Comparison of ENCODE assay signal across 14 cellular contexts in the genomic region with DNA sequence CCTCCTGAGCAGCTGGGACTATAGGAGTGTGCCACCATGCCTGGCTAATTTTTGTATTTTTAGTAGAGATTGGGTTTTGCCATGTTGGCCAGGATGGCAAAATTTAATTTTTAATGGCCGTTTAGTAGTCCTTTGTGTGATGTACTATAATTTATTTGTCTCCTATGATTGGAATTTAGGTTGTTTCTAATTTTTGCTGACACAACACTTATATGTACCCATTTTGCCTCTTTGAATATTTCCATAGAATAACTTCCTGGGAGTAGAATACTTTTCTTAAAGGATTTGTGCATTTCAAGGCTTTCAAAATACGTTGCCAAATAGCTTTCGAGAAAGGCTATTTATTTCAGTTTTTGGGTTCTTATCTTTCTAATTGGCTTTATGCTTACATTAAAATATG. TPM values are rescaled to one million over a fixed set of nuclear protein-coding genes. Genes with fewer than 3 reads are reported as not detected.
A peak's percentile ranks its signal among the peaks of the same experiment; 100 is the strongest.
DNase-seq lines count a peak whose midpoint lies in the region; ATAC-seq lines count a peak whose summit lies in the region.
"Had no signal": no experiment of that assay in that cellular context is flagged by ENCODE, and none has a peak within 500 bp of the region (broad histone marks: within the 10 kb centered on the region; RNA-seq: fewer than 3 reads in every experiment).

No MANE protein-coding gene starts in this region.

- no peak for ATAC-seq in activated CD4-positive, alpha-beta T cell treated with anti-CD3 and anti-CD28 coated beads for 36 hours
- ATAC-seq in T-cell (replicated peaks in 1 of 4) (no peak), GM18511 (IDR thresholded peaks at IDR 0.05; ENCODE audit: unreplicated experiment) (no peak)
- ATAC-seq: GM23338 had no signal

- DNase-seq in activated CD4-positive, alpha-beta T cell treated with anti-CD3 and anti-CD28 coated beads for 36 hours: no peak
- DNase-seq in activated CD4-positive, alpha-beta T cell treated with anti-CD3 and anti-CD28 coated beads for 4 hours: no peak
- DNase-seq in activated naive CD4-positive, alpha-beta T cell treated with anti-CD3 and anti-CD28 coated beads, Interleukin-2, amount 50 U/mL, for 16 hours: no peak
- DNase-seq in T-cell (no peak), GOT3 (lab: John Stamatoyannopoulos, UW) (no peak)
- DNase-seq: CD4-positive, alpha-beta memory T cell; DMS153; DMS79; GDM1; H9 had no signal

- no peak overlapping the region for H3K4me3 Mint-ChIP-seq in activated CD4-positive, alpha-beta T cell treated with anti-CD3 and anti-CD28 coated beads for 36 hours
- H3K4me3 Mint-ChIP-seq in activated naive CD4-positive, alpha-beta T cell treated with anti-CD3 and anti-CD28 coated beads, Interleukin-2, amount 50 U/mL, for 24 hours: no peak overlapping the region
- H3K4me3 Mint-ChIP-seq in T-cell: peak overlapping the region in 1 of 3 donors; percentile 19
- H3K4me3 Mint-ChIP-seq: CD14-positive monocyte; CD4-positive, alpha-beta memory T cell; GM23338; H9 had no signal

- CTCF ChIA-PET in activated CD4-positive, alpha-beta T cell treated with anti-CD3 and anti-CD28 coated beads for 36 hours (lab: Charles Lee): interaction anchor here (0.7 to 4.6 kb wide), 11 partner anchors 9 to 170 kb away, joined by 3 to 25 read pairs (median 5); a partner anchor contains a TSS
- CTCF ChIA-PET in T-cell (lab: Charles Lee): interaction anchor here (0.7 to 1.1 kb wide), 3 partner anchors 14 to 140 kb away, joined by 3 to 5 read pairs (median 3); no protein-coding TSS in a partner anchor

- no peaks in the 10 kb centered on the region for H3K27me3 Mint-ChIP-seq in activated CD4-positive, alpha-beta T cell treated with anti-CD3 and anti-CD28 coated beads for 36 hours
- no peaks in the 10 kb centered on the region for H3K27me3 Mint-ChIP-seq in activated naive CD4-positive, alpha-beta T cell treated with anti-CD3 and anti-CD28 coated beads, Interleukin-2, amount 50 U/mL, for 24 hours
- H3K27me3 Mint-ChIP-seq in T-cell: no peaks in the 10 kb centered on the region
- H3K27me3 Mint-ChIP-seq: CD4-positive, alpha-beta memory T cell had no signal

- peaks cover 34% of the 10 kb centered on the region for H3K36me3 Mint-ChIP-seq in activated CD4-positive, alpha-beta T cell treated with anti-CD3 and anti-CD28 coated beads for 36 hours (ENCODE audit: low read depth)
- H3K36me3 Mint-ChIP-seq in activated naive CD4-positive, alpha-beta T cell treated with anti-CD3 and anti-CD28 coated beads, Interleukin-2, amount 50 U/mL, for 24 hours: peaks cover 18% of the 10 kb centered on the region
- peaks cover 21% of the 10 kb centered on the region for H3K36me3 Mint-ChIP-seq in T-cell

- POLR2A ChIA-PET in activated CD4-positive, alpha-beta T cell treated with anti-CD3 and anti-CD28 coated beads for 36 hours (lab: Charles Lee): interaction anchor here (1.2 kb wide), 1 partner anchor 121 kb away, joined by 8 read pairs; no protein-coding TSS in a partner anchor
- POLR2A ChIA-PET in T-cell (lab: Charles Lee): interaction anchor here in 1 of 2 donors (0.5 kb wide), 1 partner anchor 16 kb away, joined by 3 read pairs; no protein-coding TSS in a partner anchor

- peak overlapping the region; percentile 43 for H3K27ac Mint-ChIP-seq in activated CD4-positive, alpha-beta T cell treated with anti-CD3 and anti-CD28 coated beads for 36 hours
- H3K27ac Mint-ChIP-seq in activated naive CD4-positive, alpha-beta T cell treated with anti-CD3 and anti-CD28 coated beads, Interleukin-2, amount 50 U/mL, for 24 hours: peak overlapping the region; percentile 66
- H3K27ac Mint-ChIP-seq in T-cell: peak overlapping the region; percentile 9 to 71
- H3K27ac Mint-ChIP-seq: GM23338 had no signal

- H3K9me3 Mint-ChIP-seq in activated CD4-positive, alpha-beta T cell treated with anti-CD3 and anti-CD28 coated beads for 36 hours (ENCODE audit: low read depth): no peaks in the 10 kb centered on the region
- no peaks in the 10 kb centered on the region for H3K9me3 Mint-ChIP-seq in activated naive CD4-positive, alpha-beta T cell treated with anti-CD3 and anti-CD28 coated beads, Interleukin-2, amount 50 U/mL, for 24 hours
- no peaks in the 10 kb centered on the region for H3K9me3 Mint-ChIP-seq in T-cell
- H3K9me3 Mint-ChIP-seq: CD14-positive monocyte; CD4-positive, alpha-beta memory T cell; GM23338; H9 had no signal

- H3K4me1 Mint-ChIP-seq in activated CD4-positive, alpha-beta T cell treated with anti-CD3 and anti-CD28 coated beads for 36 hours: peaks cover 52% of the 10 kb centered on the region
- H3K4me1 Mint-ChIP-seq in activated naive CD4-positive, alpha-beta T cell treated with anti-CD3 and anti-CD28 coated beads, Interleukin-2, amount 50 U/mL, for 24 hours: peaks cover 58% of the 10 kb centered on the region
- H3K4me1 Mint-ChIP-seq in T-cell: peaks cover 58 to 73% (median 65%) of the 10 kb centered on the region in 3 donors

- intact Hi-C loops in activated CD4-positive, alpha-beta T cell treated with anti-CD3 and anti-CD28 coated beads for 36 hours (cut with DNase I, micrococcal nuclease): no loop called here

RNA-seq across cellular contexts. Expression of a gene that starts 22.8 kb away (rescaled TPM):
- total RNA-seq in activated CD4-positive, alpha-beta T cell treated with anti-CD3 and anti-CD28 coated beads for 36 hours: 10 to 100 TPM; 54.9 to 86.7 TPM
- total RNA-seq in T-cell: 100 to 1,000 TPM in 2 of 5 donors, 10 to 100 TPM in 3; 76.3 to 194 (median 90.8) TPM
